In the genomic region with DNA sequence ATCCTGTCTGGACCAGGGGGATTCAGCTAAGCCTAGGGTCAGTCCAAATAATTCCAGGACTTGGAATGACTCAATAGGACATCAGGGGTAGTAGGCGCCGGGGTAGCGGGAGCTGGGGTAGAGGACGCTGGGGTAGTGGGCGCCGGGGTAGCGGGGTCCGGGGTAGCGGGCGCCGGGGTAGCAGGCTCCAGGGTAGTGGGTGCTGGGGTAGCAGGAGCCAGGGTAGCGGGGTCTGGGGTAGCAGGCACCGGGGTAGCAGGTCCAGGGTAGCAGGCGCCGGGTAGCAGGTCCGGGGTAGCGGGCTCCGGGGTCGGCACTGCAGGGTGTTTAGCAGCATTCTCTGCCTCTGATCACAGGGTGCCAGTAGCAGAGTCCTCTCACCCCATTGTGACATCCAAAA, we compare ENCODE assay signal across 20 cellular contexts.
DNase-seq lines count a peak whose midpoint lies in the region; ATAC-seq, FAIRE-seq and TF ChIP-seq lines count a peak whose summit lies in the region.
"Had no signal": no experiment of that assay in that cellular context is flagged by ENCODE, and none has a peak within 500 bp of the region (broad histone marks: within the 10 kb centered on the region; RNA-seq: fewer than 3 reads in every experiment).

No MANE protein-coding gene starts in this region.

- TF ChIP-seq RAD21 in A549 (conservative IDR thresholded peaks at IDR 0.05 in 1 of 2, IDR thresholded peaks at IDR 0.05 in 1 of 2): no peak

- POLR2A ChIA-PET in A549 (lab: Yijun Ruan, JAX): no interaction called here

- H3K9ac ChIP-seq in HUES48 (ENCODE audit: low read depth, low read length): no peak overlapping the region

- CTCF ChIA-PET in A549 (lab: Yijun Ruan, JAX): no interaction called here

- ATAC-seq in A549 (no peak), omental fat pad (ENCODE audit: low FRiP score) (peak; percentile 54)

- H3K4me1 Mint-ChIP-seq in glutamatergic neuron (ENCODE audit: low read depth, unreplicated experiment): peaks cover 19% of the 10 kb centered on the region
- H3K4me1 Mint-ChIP-seq in activated CD4-positive, alpha-beta T cell treated with anti-CD3 and anti-CD28 coated beads, Interleukin-2, amount 10 ng/mL, durations not matched to agents 24 days and 14 days: no peaks in the 10 kb centered on the region
- H3K4me1 Mint-ChIP-seq: CD4-positive, alpha-beta memory T cell had no signal

- WGBS in A549 (ENCODE audit: missing lambda C conversion rate): 93% methylated on average over 16 of the region's 19 CpGs

- TF ChIP-seq CTCF in A549 (IDR thresholded peaks at IDR 0.05) (no peak), glutamatergic neuron (IDR thresholded peaks at IDR 0.05; ENCODE audit: partially characterized antibody, unreplicated experiment) (no peak), omental fat pad (IDR thresholded peaks at IDR 0.05) (no peak)

- H3K9me3 ChIP-seq in A549 (no peaks in the 10 kb centered on the region), HUES48 (ENCODE audit: control insufficient read depth, insufficient read depth, low read length) (peaks cover 26% of the 10 kb centered on the region)
- H3K9me3 ChIP-seq: BE2C, HAP-1 had no signal

- intact Hi-C loops in activated CD4-positive, alpha-beta T cell treated with anti-CD3 and anti-CD28 coated beads, Interleukin-2, amount 10 ng/mL, durations not matched to agents 24 days and 14 days (cut with micrococcal nuclease): no loop called here

- peak overlapping the region; percentile 25; the same call in 1 of the 3 replicates for H3K4me2 ChIP-seq in A549

- H3K36me3 ChIP-seq in HUES48 (ENCODE audit: control insufficient read depth, insufficient read depth, low read length): no peaks in the 10 kb centered on the region
- H3K36me3 ChIP-seq: BE2C, HAP-1 had no signal

- H3K27ac ChIP-seq in A549 (peak overlapping the region; percentile 38 to 49; a peak in 3 of 6 replicates), HUES48 (ENCODE audit: low read depth, low read length) (peak overlapping the region; percentile 10)
- H3K27ac ChIP-seq: C4-2B had no signal

- DNase-seq in A549 (ENCODE audit: low read depth in 1 of 2, low spot score in 1 of 2) (no peak), glutamatergic neuron (no peak), omental fat pad (ENCODE audit: low spot score) (no peak), NCI-H69 (lab: John Stamatoyannopoulos, UW) (no peak)
- no peak for DNase-seq in activated CD4-positive, alpha-beta T cell treated with anti-CD3 and anti-CD28 coated beads, Interleukin-2, amount 10 ng/mL, durations not matched to agents 24 days and 14 days
- DNase-seq in effector CD8-positive, alpha-beta T cell (lab: John Stamatoyannopoulos, UW): no peak
- DNase-seq: BE2C; CD4-positive, alpha-beta memory T cell; DMS153; DMS79 treated with DMSO at 0.1 percent for 48 hours; EL; GOT3 had no signal

- H3K27ac Mint-ChIP-seq in glutamatergic neuron (ENCODE audit: unreplicated experiment): peak overlapping the region; percentile 80
- H3K27ac Mint-ChIP-seq in activated CD4-positive, alpha-beta T cell treated with anti-CD3 and anti-CD28 coated beads, Interleukin-2, amount 10 ng/mL, durations not matched to agents 24 days and 14 days: no peak overlapping the region
- H3K27ac Mint-ChIP-seq: CD4-positive, alpha-beta memory T cell had no signal

- FAIRE-seq in A549 (lab: Jason Lieb, UNC): no peak
- FAIRE-seq: A204.1, D721Med, G401.6, GM12891, HTR-8/SVneo had no signal

- H3K27me3 ChIP-seq in HUES48 (ENCODE audit: control insufficient read depth, insufficient read depth, low read length): no peaks in the 10 kb centered on the region
- H3K27me3 ChIP-seq: BE2C had no signal

- peaks cover 13% of the 10 kb centered on the region for H3K36me3 Mint-ChIP-seq in glutamatergic neuron (ENCODE audit: unreplicated experiment)
- no peaks in the 10 kb centered on the region for H3K36me3 Mint-ChIP-seq in activated CD4-positive, alpha-beta T cell treated with anti-CD3 and anti-CD28 coated beads, Interleukin-2, amount 10 ng/mL, durations not matched to agents 24 days and 14 days (ENCODE audit: low read depth)
- H3K36me3 Mint-ChIP-seq: CD4-positive, alpha-beta memory T cell had no signal

- peaks cover 2% of the 10 kb centered on the region for H3K9me3 Mint-ChIP-seq in glutamatergic neuron (ENCODE audit: unreplicated experiment)
- no peaks in the 10 kb centered on the region for H3K9me3 Mint-ChIP-seq in activated CD4-positive, alpha-beta T cell treated with anti-CD3 and anti-CD28 coated beads, Interleukin-2, amount 10 ng/mL, durations not matched to agents 24 days and 14 days
- H3K9me3 Mint-ChIP-seq: CD4-positive, alpha-beta memory T cell had no signal

- no peak for TF ChIP-seq EP300 in A549 (IDR thresholded peaks at IDR 0.05)

- H3K4me3 ChIP-seq in A549 (no peak overlapping the region), HUES48 (ENCODE audit: low read depth, low read length) (no peak overlapping the region)
- H3K4me3 ChIP-seq: HAP-1 had no signal

- H3K4me1 ChIP-seq in A549 (peaks cover 30% of the 10 kb centered on the region), HUES48 (ENCODE audit: control insufficient read depth, insufficient read depth, low read length) (peaks cover 21% of the 10 kb centered on the region)
- H3K4me1 ChIP-seq: BE2C had no signal

- H3K27me3 Mint-ChIP-seq in glutamatergic neuron (ENCODE audit: unreplicated experiment): peaks cover 2% of the 10 kb centered on the region
- peaks cover 4% of the 10 kb centered on the region for H3K27me3 Mint-ChIP-seq in activated CD4-positive, alpha-beta T cell treated with anti-CD3 and anti-CD28 coated beads, Interleukin-2, amount 10 ng/mL, durations not matched to agents 24 days and 14 days

- no peak for TF ChIP-seq POLR2A in A549 (IDR thresholded peaks at IDR 0.05; ENCODE audit: low read length)

- no peak overlapping the region for H3K4me3 Mint-ChIP-seq in glutamatergic neuron (ENCODE audit: unreplicated experiment)
- H3K4me3 Mint-ChIP-seq in activated CD4-positive, alpha-beta T cell treated with anti-CD3 and anti-CD28 coated beads, Interleukin-2, amount 10 ng/mL, durations not matched to agents 24 days and 14 days: no peak overlapping the region
- H3K4me3 Mint-ChIP-seq: CD4-positive, alpha-beta memory T cell had no signal

TF ChIP-seq in A549, 52 proteins besides CTCF, POLR2A, EP300 and RAD21:
- TF ChIP-seq ESRRA (IDR thresholded peaks at IDR 0.05; ENCODE audit: borderline replicate concordance, low read length) (no peak), HOXB5 (CRISPR knock-in tag; IDR thresholded peaks at IDR 0.05) (no peak), JUNB (IDR thresholded peaks at IDR 0.05) (no peak)
- TF ChIP-seq, protein P1, sequence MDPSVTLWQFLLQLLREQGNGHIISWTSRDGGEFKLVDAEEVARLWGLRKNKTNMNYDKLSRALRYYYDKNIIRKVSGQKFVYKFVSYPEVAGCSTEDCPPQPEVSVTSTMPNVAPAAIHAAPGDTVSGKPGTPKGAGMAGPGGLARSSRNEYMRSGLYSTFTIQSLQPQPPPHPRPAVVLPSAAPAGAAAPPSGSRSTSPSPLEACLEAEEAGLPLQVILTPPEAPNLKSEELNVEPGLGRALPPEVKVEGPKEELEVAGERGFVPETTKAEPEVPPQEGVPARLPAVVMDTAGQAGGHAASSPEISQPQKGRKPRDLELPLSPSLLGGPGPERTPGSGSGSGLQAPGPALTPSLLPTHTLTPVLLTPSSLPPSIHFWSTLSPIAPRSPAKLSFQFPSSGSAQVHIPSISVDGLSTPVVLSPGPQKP (IDR thresholded peaks at IDR 0.05; ENCODE audit: low read depth, low read length): no peak
- TF ChIP-seq, protein P2, sequence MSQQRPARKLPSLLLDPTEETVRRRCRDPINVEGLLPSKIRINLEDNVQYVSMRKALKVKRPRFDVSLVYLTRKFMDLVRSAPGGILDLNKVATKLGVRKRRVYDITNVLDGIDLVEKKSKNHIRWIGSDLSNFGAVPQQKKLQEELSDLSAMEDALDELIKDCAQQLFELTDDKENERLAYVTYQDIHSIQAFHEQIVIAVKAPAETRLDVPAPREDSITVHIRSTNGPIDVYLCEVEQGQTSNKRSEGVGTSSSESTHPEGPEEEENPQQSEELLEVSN (IDR thresholded peaks at IDR 0.05; ENCODE audit: borderline replicate concordance, low read depth): no peak
